In genomic region chr2:216023055-216023648, GRCh38 we compare ENCODE assay signal across 8 cellular contexts. TPM values are rescaled to one million over a fixed set of nuclear protein-coding genes. Genes with fewer than 3 reads are reported as not detected.
DNase-seq lines count a peak whose midpoint lies in the region; ATAC-seq and TF ChIP-seq lines count a peak whose summit lies in the region.

No MANE protein-coding gene starts in this region.

- TF ChIP-seq CTCF in omental fat pad (IDR thresholded peaks at IDR 0.05) = no peak

- peak; percentile 85 for ATAC-seq in GM19035 (IDR thresholded peaks at IDR 0.05; ENCODE audit: unreplicated experiment)
- peak; percentile 82 for ATAC-seq in HG03135 (IDR thresholded peaks at IDR 0.05; ENCODE audit: unreplicated experiment)
- ATAC-seq in omental fat pad (ENCODE audit: low FRiP score) = no peak

- DNase-seq in DMS 273 treated with DMSO at 0.1 percent for 48 hours (lab: John Stamatoyannopoulos, UW) (peak; percentile 53), NCI-H774 (lab: John Stamatoyannopoulos, UW) (peak; percentile 11), glomerular visceral epithelial cell (ENCODE audit: extremely low spot score) (peak; percentile 55), omental fat pad (ENCODE audit: low spot score) (no peak)
- peak; percentile 56 to 65 for DNase-seq in activated T-cell treated with anti-CD3 and anti-CD28 coated beads, Interleukin-2, amount 50 U/mL, for 48 hours
- DNase-seq in stimulated activated CD4-positive, alpha-beta T cell treated with anti-CD3 and anti-CD28 coated beads, Interleukin-12 subunit alpha, Interleukin-12 subunit beta, amount 100 ng/mL, for 4 hours = peak; percentile 37

RNA-seq across cellular contexts. Expression of gene MREG, which starts 9.8 kb away (rescaled TPM):
- total RNA-seq in omental fat pad = 1 to 10 TPM; 2.2 to 5.6 (median 3.7) TPM

RNA-seq across cellular contexts. Expression of gene PECR, which starts 58.5 kb away (rescaled TPM):
- 10 to 100 TPM; 18.5 to 57.9 (median 24.2) TPM for total RNA-seq in omental fat pad

RNA-seq across cellular contexts. Expression of gene TMEM169, which starts 58.6 kb away (rescaled TPM):
- total RNA-seq in omental fat pad = 1 to 10 TPM in 1 of 4 donors, under 1 TPM in 3; 0.36 to 1.6 (median 0.70) TPM
